ENCODE assay signal across 8 cellular contexts in genomic region chr4:123564758-123565346, GRCh38.
A peak's percentile ranks its signal among the peaks of the same experiment; 100 is the strongest.
DNase-seq lines count a peak whose midpoint lies in the region; ATAC-seq, FAIRE-seq and TF ChIP-seq lines count a peak whose summit lies in the region.

No MANE protein-coding gene starts in this region.

- H3K4me3 ChIP-seq in OCI-LY3 (ENCODE audit: low read length), result no peak overlapping the region
- no peak overlapping the region for H3K4me3 ChIP-seq in sigmoid colon

- no peak overlapping the region for H2AFZ ChIP-seq in OCI-LY3 (ENCODE audit: low read depth, low read length)

- DNase-seq in HT1080 (ENCODE audit: low read depth) (peak; percentile 64), glomerular endothelial cell (ENCODE audit: extremely low read depth, low read depth, low spot score) (peak; percentile 61), sigmoid colon (no peak), retina (no peak)
- DNase-seq in activated T-cell treated with anti-CD3 and anti-CD28 coated beads, Interleukin-2, amount 50 U/mL, for 4 hours, result peak; percentile 26

- peaks cover 15% of the 10 kb centered on the region for H3K27me3 ChIP-seq in OCI-LY3 (ENCODE audit: low read depth, low read length)
- no peaks in the 10 kb centered on the region for H3K27me3 ChIP-seq in sigmoid colon

- H4K20me1 ChIP-seq in OCI-LY3 (ENCODE audit: insufficient read depth, low read length), result no peaks in the 10 kb centered on the region

- no peak overlapping the region for H3K27ac ChIP-seq in OCI-LY3 (ENCODE audit: low read length)
- no peak overlapping the region for H3K27ac ChIP-seq in sigmoid colon

- peaks cover 5% of the 10 kb centered on the region for H3K27me3 Mint-ChIP-seq in activated T-cell treated with anti-CD3 and anti-CD28 coated beads, Interleukin-2, amount 50 U/mL, for 4 hours (ENCODE audit: low read depth)

- WGBS in sigmoid colon, 2 donors, result 22 to 32% methylated on average over 6 of the region's 6 CpGs

- no peak overlapping the region for H3K9ac ChIP-seq in OCI-LY3 (ENCODE audit: low read length)

- peak overlapping the region; percentile 27 for H3K4me2 ChIP-seq in OCI-LY3 (ENCODE audit: low read length)

- peaks cover 1% of the 10 kb centered on the region for H3K4me1 Mint-ChIP-seq in activated T-cell treated with anti-CD3 and anti-CD28 coated beads, Interleukin-2, amount 50 U/mL, for 4 hours (ENCODE audit: low read depth)

- H3K36me3 Mint-ChIP-seq in activated T-cell treated with anti-CD3 and anti-CD28 coated beads, Interleukin-2, amount 50 U/mL, for 4 hours (ENCODE audit: insufficient read depth), result no peaks in the 10 kb centered on the region

- no peak for TF ChIP-seq POLR2A in sigmoid colon (IDR thresholded peaks at IDR 0.05)

- intact Hi-C loops in sigmoid colon (cut with DNase I), result no loop called here

- peak; percentile 96 for FAIRE-seq in G401.6 (lab: Jason Lieb, UNC)

- H3K36me3 ChIP-seq in OCI-LY3 (replicated peaks; ENCODE audit: low read depth, low read length), result no peaks in the 10 kb centered on the region
- H3K36me3 ChIP-seq in sigmoid colon, result no peaks in the 10 kb centered on the region

- no peak overlapping the region for H3K4me3 Mint-ChIP-seq in activated T-cell treated with anti-CD3 and anti-CD28 coated beads, Interleukin-2, amount 50 U/mL, for 4 hours

- peak; percentile 99 for ATAC-seq in GM21528 (IDR thresholded peaks at IDR 0.05; ENCODE audit: low FRiP score, unreplicated experiment)
- peak; percentile 88 to 95 for ATAC-seq in activated T-cell treated with anti-CD3 and anti-CD28 coated beads, Interleukin-2, amount 50 U/mL, for 4 hours

- no peak for TF ChIP-seq EP300 in sigmoid colon (IDR thresholded peaks at IDR 0.05)

- no peaks in the 10 kb centered on the region for H3K4me1 ChIP-seq in OCI-LY3 (ENCODE audit: low read length)
- no peaks in the 10 kb centered on the region for H3K4me1 ChIP-seq in sigmoid colon

- TF ChIP-seq CTCF in OCI-LY3 (IDR thresholded peaks at IDR 0.05; ENCODE audit: low read depth, low read length), result peak; percentile 99
- TF ChIP-seq CTCF in sigmoid colon (IDR thresholded peaks at IDR 0.05), result peak in 3 of 4 experiments; percentile 51 to 58 (median 53)

- H3K79me2 ChIP-seq in OCI-LY3 (ENCODE audit: low read length), result no peaks in the 10 kb centered on the region

- H3K9me3 ChIP-seq in OCI-LY3 (ENCODE audit: insufficient read depth, low read length) (no peaks in the 10 kb centered on the region), sigmoid colon (no peaks in the 10 kb centered on the region)

- peaks cover 7% of the 10 kb centered on the region for H3K9me3 Mint-ChIP-seq in activated T-cell treated with anti-CD3 and anti-CD28 coated beads, Interleukin-2, amount 50 U/mL, for 4 hours

Comparison
In these comparisons a context has a peak if more than half of its experiments do, and no peak if none do; other contexts are left out.
1. DNase-seq: peak in HT1080 (single experiment), activated T-cell treated with anti-CD3 and anti-CD28 coated beads, Interleukin-2, amount 50 U/mL, for 4 hours (single experiment) and glomerular endothelial cell (single experiment); none in sigmoid colon (single experiment) and retina (single experiment).